Comparison of ENCODE assay signal across 16 cellular contexts in genomic region chr10:89846276-89846630, GRCh38.
"Had no signal": no experiment of that assay in that cellular context is flagged by ENCODE, and none has a peak within 500 bp of the region (broad histone marks: within the 10 kb centered on the region; RNA-seq: fewer than 3 reads in every experiment).

No MANE protein-coding gene starts in this region.

- H3K4me1 ChIP-seq: ascending aorta, esophagus muscularis mucosa, suprapubic skin had no signal

- H3K27ac Mint-ChIP-seq: activated T-helper 17 cell treated with anti-CD3 and anti-CD28 coated beads, Interleukin-2, amount 50 U/mL, for 72 hours; natural killer cell; stimulated activated naive CD8-positive, alpha-beta T cell treated with anti-CD3 and anti-CD28 coated beads, Interleukin-15, Interleukin-2, amounts not matched to agents 100 ng/mL and 50 ng/mL, for 24 hours; T-helper 2 cell treated with Interferon-gamma antibody and Interleukin-4, amounts not matched to agents 5 μg/mL and 100 μg/mL, for 36 hours had no signal

- H3K36me3 Mint-ChIP-seq: natural killer cell had no signal

- H3K27me3 ChIP-seq: ascending aorta, cardiac muscle cell, hepatocyte, right atrium auricular region, suprapubic skin had no signal

- H3K36me3 ChIP-seq: ascending aorta, cardiac muscle cell, esophagus muscularis mucosa, right atrium auricular region, suprapubic skin had no signal

- H3K9me3 Mint-ChIP-seq: activated T-helper 17 cell treated with anti-CD3 and anti-CD28 coated beads, Interleukin-2, amount 50 U/mL, for 72 hours; natural killer cell; stimulated activated naive CD8-positive, alpha-beta T cell treated with anti-CD3 and anti-CD28 coated beads, Interleukin-15, Interleukin-2, amounts not matched to agents 100 ng/mL and 50 ng/mL, for 24 hours; T-helper 2 cell treated with Interferon-gamma antibody and Interleukin-4, amounts not matched to agents 5 μg/mL and 100 μg/mL, for 36 hours had no signal

- H3K4me3 Mint-ChIP-seq: activated T-helper 17 cell treated with anti-CD3 and anti-CD28 coated beads, Interleukin-2, amount 50 U/mL, for 72 hours; natural killer cell; stimulated activated naive CD8-positive, alpha-beta T cell treated with anti-CD3 and anti-CD28 coated beads, Interleukin-15, Interleukin-2, amounts not matched to agents 100 ng/mL and 50 ng/mL, for 24 hours; T-helper 2 cell treated with Interferon-gamma antibody and Interleukin-4, amounts not matched to agents 5 μg/mL and 100 μg/mL, for 36 hours had no signal

- DNase-seq: activated CD4-positive, alpha-beta T cell treated with anti-CD3 and anti-CD28 coated beads, Interleukin-2, amount 50 U/mL, for 1 hour; activated naive CD4-positive, alpha-beta T cell treated with Interleukin-2 at 50 U/mL for 16 hours; dorsolateral prefrontal cortex; kidney; left ventricle myocardium superior; natural killer cell; stimulated activated CD4-positive, alpha-beta T cell treated with anti-CD3 and anti-CD28 coated beads, Interleukin-4, amount 100 ng/mL, for 24 hours had no signal

- H3K4me1 Mint-ChIP-seq: activated T-helper 17 cell treated with anti-CD3 and anti-CD28 coated beads, Interleukin-2, amount 50 U/mL, for 72 hours; natural killer cell had no signal

- H3K4me3 ChIP-seq: ascending aorta, cardiac muscle cell, dorsolateral prefrontal cortex, esophagus muscularis mucosa, hepatocyte, right atrium auricular region, suprapubic skin had no signal

- H3K27ac ChIP-seq: ascending aorta, dorsolateral prefrontal cortex, esophagus muscularis mucosa, hepatocyte, right atrium auricular region, suprapubic skin had no signal

- H3K9me3 ChIP-seq: ascending aorta, esophagus muscularis mucosa, right atrium auricular region had no signal
